In genomic region chr7:24827027-24827426, GRCh38 we compare ENCODE assay signal across 9 cellular contexts.
DNase-seq lines count a peak whose midpoint lies in the region; ATAC-seq and TF ChIP-seq lines count a peak whose summit lies in the region.
"Had no signal": no experiment of that assay in that cellular context is flagged by ENCODE, and none has a peak within 500 bp of the region (broad histone marks: within the 10 kb centered on the region; RNA-seq: fewer than 3 reads in every experiment).

No MANE protein-coding gene starts in this region.

- DNase-seq in CD8-positive, alpha-beta T cell, result no peak
- DNase-seq in LoVo (ENCODE audit: low spot score) (peak; percentile 45), spleen (no peak), NCI-H1048 (lab: John Stamatoyannopoulos, UW) (no peak), left ventricle myocardium superior (no peak), DMS 273 treated with DMSO at 0.1 percent for 48 hours (lab: John Stamatoyannopoulos, UW) (no peak)
- DNase-seq in activated naive CD8-positive, alpha-beta T cell treated with anti-CD3 and anti-CD28 coated beads, Interleukin-2, amount 50 U/mL, for 24 hours, result no peak
- DNase-seq in naive thymus-derived CD8-positive, alpha-beta T cell, result no peak

- ATAC-seq in CD8-positive, alpha-beta T cell, result peak; percentile 22
- peak; percentile 55 for ATAC-seq in activated naive CD8-positive, alpha-beta T cell treated with anti-CD3 and anti-CD28 coated beads, Interleukin-2, amount 50 U/mL, for 24 hours
- ATAC-seq in naive thymus-derived CD8-positive, alpha-beta T cell, result no peak
- no peak for ATAC-seq in left ventricle myocardium superior

- H3K36me3 ChIP-seq in CD8-positive, alpha-beta T cell (ENCODE audit: insufficient read depth, low read length), result no peaks in the 10 kb centered on the region
- H3K36me3 ChIP-seq in spleen, result peaks cover 0 to 24% (median 0%) of the 10 kb centered on the region in 6 donors

- H3K9me3 ChIP-seq in CD8-positive, alpha-beta T cell (ENCODE audit: low read length), result no peaks in the 10 kb centered on the region
- H3K9me3 ChIP-seq in spleen, result no peaks in the 10 kb centered on the region

- no peaks in the 10 kb centered on the region for H3K9me3 Mint-ChIP-seq in CD8-positive, alpha-beta T cell
- no peaks in the 10 kb centered on the region for H3K9me3 Mint-ChIP-seq in activated naive CD8-positive, alpha-beta T cell treated with anti-CD3 and anti-CD28 coated beads, Interleukin-2, amount 50 U/mL, for 24 hours
- H3K9me3 Mint-ChIP-seq in naive thymus-derived CD8-positive, alpha-beta T cell, result no peaks in the 10 kb centered on the region
- H3K9me3 Mint-ChIP-seq: mesothelial cell of epicardium had no signal

- no peaks in the 10 kb centered on the region for H3K27me3 ChIP-seq in CD8-positive, alpha-beta T cell (ENCODE audit: insufficient read depth, low read length)
- no peaks in the 10 kb centered on the region for H3K27me3 ChIP-seq in spleen (replicated peaks in 1 of 7)

- POLR2A ChIA-PET in CD8-positive, alpha-beta T cell (lab: Charles Lee), result interaction anchor here (0.8 kb wide), 1 partner anchor 152 kb away, joined by 3 read pairs; no protein-coding TSS in a partner anchor
- POLR2A ChIA-PET in naive thymus-derived CD8-positive, alpha-beta T cell (lab: Charles Lee), result interaction anchor here (2.2 kb wide), 1 partner anchor 152 kb away, joined by 11 read pairs; the partner anchor contains the start of gene OSBPL3

- no peak for TF ChIP-seq POLR2A in spleen (IDR thresholded peaks at IDR 0.05)

- WGBS in spleen, 5 donors, result 85 to 98% (median 90%) methylated on average over 2 of the region's 2 CpGs

- CTCF ChIA-PET in CD8-positive, alpha-beta T cell (lab: Charles Lee), result interaction anchor here (0.8 to 3.0 kb wide), 9 partner anchors 10 to 272 kb away, joined by 3 to 17 read pairs (median 5); no protein-coding TSS in a partner anchor

- intact Hi-C loops in CD8-positive, alpha-beta T cell (cut with DNase I, micrococcal nuclease), result loop anchor here in 1 of 2 experiments (5.0 kb wide), 1 partner anchor 70 kb away; no protein-coding TSS in a partner anchor
- intact Hi-C loops in spleen (cut with DNase I; ENCODE audit: low total_unique reads), result no loop called here
- intact Hi-C loops in left ventricle myocardium superior (cut with micrococcal nuclease), result loop anchor here (10.0 kb wide), 1 partner anchor 148 kb away; no protein-coding TSS in a partner anchor

- H3K27ac Mint-ChIP-seq in CD8-positive, alpha-beta T cell, result peak overlapping the region; percentile 94
- H3K27ac Mint-ChIP-seq in activated naive CD8-positive, alpha-beta T cell treated with anti-CD3 and anti-CD28 coated beads, Interleukin-2, amount 50 U/mL, for 24 hours, result peak overlapping the region; percentile 68
- H3K27ac Mint-ChIP-seq in naive thymus-derived CD8-positive, alpha-beta T cell, result peak overlapping the region; percentile 78 to 93 (median 90)
- H3K27ac Mint-ChIP-seq: mesothelial cell of epicardium had no signal

- no peak overlapping the region for H3K4me3 ChIP-seq in CD8-positive, alpha-beta T cell (ENCODE audit: low read depth, low read length)
- H3K4me3 ChIP-seq in spleen, result no peak overlapping the region

- H3K4me1 ChIP-seq in CD8-positive, alpha-beta T cell (ENCODE audit: insufficient read depth, low read length), result peaks cover 30% of the 10 kb centered on the region
- H3K4me1 ChIP-seq in spleen, result peaks cover 6 to 57% (median 27%) of the 10 kb centered on the region in 6 donors

- peaks cover 39% of the 10 kb centered on the region for H3K4me1 Mint-ChIP-seq in CD8-positive, alpha-beta T cell (ENCODE audit: low read depth)
- H3K4me1 Mint-ChIP-seq in activated naive CD8-positive, alpha-beta T cell treated with anti-CD3 and anti-CD28 coated beads, Interleukin-2, amount 50 U/mL, for 24 hours, result peaks cover 81% of the 10 kb centered on the region
- H3K4me1 Mint-ChIP-seq in naive thymus-derived CD8-positive, alpha-beta T cell, result peaks cover 25 to 58% (median 38%) of the 10 kb centered on the region in 4 donors

- H3K36me3 Mint-ChIP-seq in CD8-positive, alpha-beta T cell, result peaks cover 25% of the 10 kb centered on the region
- H3K36me3 Mint-ChIP-seq in activated naive CD8-positive, alpha-beta T cell treated with anti-CD3 and anti-CD28 coated beads, Interleukin-2, amount 50 U/mL, for 24 hours (ENCODE audit: low read depth), result peaks cover 73% of the 10 kb centered on the region
- H3K36me3 Mint-ChIP-seq in naive thymus-derived CD8-positive, alpha-beta T cell, result peaks cover 0 to 15% (median 7%) of the 10 kb centered on the region in 3 donors
- H3K36me3 Mint-ChIP-seq: mesothelial cell of epicardium had no signal

- H3K27ac ChIP-seq in CD8-positive, alpha-beta T cell (ENCODE audit: low read depth, low read length), result no peak overlapping the region
- H3K27ac ChIP-seq in spleen, result peak overlapping the region in 3 of 8 donors; percentile 4 to 52 (median 43)

- peak overlapping the region; percentile 9 for H3K4me3 Mint-ChIP-seq in CD8-positive, alpha-beta T cell
- peak overlapping the region; percentile 12 for H3K4me3 Mint-ChIP-seq in activated naive CD8-positive, alpha-beta T cell treated with anti-CD3 and anti-CD28 coated beads, Interleukin-2, amount 50 U/mL, for 24 hours
- H3K4me3 Mint-ChIP-seq in naive thymus-derived CD8-positive, alpha-beta T cell, result peak overlapping the region; percentile 46 to 83 (median 71)
- H3K4me3 Mint-ChIP-seq: mesothelial cell of epicardium had no signal

- H3K27me3 Mint-ChIP-seq in CD8-positive, alpha-beta T cell (ENCODE audit: low read depth), result no peaks in the 10 kb centered on the region
- H3K27me3 Mint-ChIP-seq in activated naive CD8-positive, alpha-beta T cell treated with anti-CD3 and anti-CD28 coated beads, Interleukin-2, amount 50 U/mL, for 24 hours, result no peaks in the 10 kb centered on the region
- no peaks in the 10 kb centered on the region for H3K27me3 Mint-ChIP-seq in naive thymus-derived CD8-positive, alpha-beta T cell

- TF ChIP-seq CTCF in CD8-positive, alpha-beta T cell (IDR thresholded peaks at IDR 0.05), result no peak
- no peak for TF ChIP-seq CTCF in spleen (IDR thresholded peaks at IDR 0.05 in 8 of 11, conservative IDR thresholded peaks at IDR 0.05 in 3 of 11)

Comparison
In these comparisons a context has a peak if more than half of its experiments do, and no peak if none do; other contexts are left out.
1. ATAC-seq: peak in CD8-positive, alpha-beta T cell (single experiment) and activated naive CD8-positive, alpha-beta T cell treated with anti-CD3 and anti-CD28 coated beads, Interleukin-2, amount 50 U/mL, for 24 hours (single experiment); none in naive thymus-derived CD8-positive, alpha-beta T cell (0 of 2) and left ventricle myocardium superior (single experiment).
2. H3K4me3 Mint-ChIP-seq: peak in every context shown above with its lines; median percentile 71 in naive thymus-derived CD8-positive, alpha-beta T cell; 12 in activated naive CD8-positive, alpha-beta T cell treated with anti-CD3 and anti-CD28 coated beads, Interleukin-2, amount 50 U/mL, for 24 hours; 9 in CD8-positive, alpha-beta T cell.
3. Peak in every context shown above with its lines, with median percentiles within 50 percentile points of each other: H3K27ac Mint-ChIP-seq.